Comparison of ENCODE assay signal across 24 cellular contexts in genomic region chr20:58682656-58683055, GRCh38. TPM values are rescaled to one million over a fixed set of nuclear protein-coding genes. Genes with fewer than 3 reads are reported as not detected.
DNase-seq lines count a peak whose midpoint lies in the region; ATAC-seq and TF ChIP-seq lines count a peak whose summit lies in the region.
"Had no signal": no experiment of that assay in that cellular context is flagged by ENCODE, and none has a peak within 500 bp of the region (broad histone marks: within the 10 kb centered on the region; RNA-seq: fewer than 3 reads in every experiment).

No MANE protein-coding gene starts in this region.

- no peak overlapping the region for H3K4me3 ChIP-seq in astrocyte of the spinal cord (ENCODE audit: low read depth, low read length)
- no peak overlapping the region for H3K4me3 ChIP-seq in kidney epithelial cell (ENCODE audit: low read depth, low read length)
- H3K4me3 ChIP-seq: HAP-1, left lung, SJSA1, thoracic aorta had no signal

- DNase-seq in EL (peak; percentile 35), NCI-H460 (ENCODE audit: extremely low read depth, low read depth) (peak; percentile 38), astrocyte of the spinal cord (ENCODE audit: low read depth, low spot score) (peak; percentile 27), kidney epithelial cell (ENCODE audit: low read depth) (peak; percentile 18), COR-L47 (lab: John Stamatoyannopoulos, UW) (no peak), superior temporal gyrus (ENCODE audit: extremely low spot score) (no peak)
- no peak for DNase-seq in stimulated activated naive CD8-positive, alpha-beta T cell treated with anti-CD3 and anti-CD28 coated beads, Interleukin-15, Interleukin-2, amounts not matched to agents 100 U/mL and 50 U/mL, for 24 hours
- DNase-seq: activated CD4-positive, alpha-beta memory T cell treated with anti-CD3 and anti-CD28 coated beads, Interleukin-2, amount 10 ng/mL, durations not matched to agents 7 days and 5 days; activated naive CD4-positive, alpha-beta T cell; activated T-cell treated with anti-CD3 and anti-CD28 coated beads, Interleukin-2, amount 50 U/mL, for 1 hour; amniotic stem cell; CD4-positive, alpha-beta memory T cell; DMS79 treated with DMSO at 0.1 percent for 48 hours; Karpas-422; left lung; midbrain; NCI-H1105; NCI-H524; posterior cingulate gyrus; T-helper 2 cell had no signal

- H3K36me3 ChIP-seq in kidney epithelial cell (ENCODE audit: control insufficient read depth, insufficient read depth, low read length), result no peaks in the 10 kb centered on the region
- H3K36me3 ChIP-seq: thoracic aorta had no signal

- ATAC-seq in stimulated activated naive CD8-positive, alpha-beta T cell treated with anti-CD3 and anti-CD28 coated beads, Interleukin-15, Interleukin-2, amounts not matched to agents 100 U/mL and 50 U/mL, for 24 hours, result no peak
- ATAC-seq: left lung; stimulated activated effector memory CD8-positive, alpha-beta T cell treated with anti-CD3 and anti-CD28 coated beads, Interleukin-12 subunit alpha, Interleukin-12 subunit beta, amount 100 ng/mL, for 72 hours had no signal

- TF ChIP-seq CTCF in astrocyte of the spinal cord (IDR thresholded peaks at IDR 0.05; ENCODE audit: low read depth, low read length) (no peak), kidney epithelial cell (IDR thresholded peaks at IDR 0.05; ENCODE audit: insufficient read depth, low read length, poor library complexity, severe bottlenecking) (no peak)

- no peaks in the 10 kb centered on the region for H3K27me3 ChIP-seq in kidney epithelial cell (ENCODE audit: control insufficient read depth, insufficient read depth, low read length)
- H3K27me3 ChIP-seq: left lung, SJSA1 had no signal

- in situ Hi-C loops in astrocyte of the spinal cord (cut with HindIII; ENCODE audit: low sequenced_read_pairs), result no loop called here

RNA-seq across cellular contexts. Expression of gene NPEPL1, which starts 9.9 kb away (rescaled TPM):
- 17.7 and 20.9 TPM in 2 replicates for total RNA-seq in NCI-H460 (2014; rRNA removed; shearing (Covaris generic))
- polyA plus RNA-seq in NCI-H460 (2014; cell fraction: nucleus; rRNA removed), result 129 and 157 TPM in 2 replicates
- 29.7 and 30.1 TPM in 2 replicates for total RNA-seq in kidney epithelial cell

RNA-seq across cellular contexts. Expression of gene STX16, which starts 31.6 kb away (rescaled TPM):
- 20.5 and 24.3 TPM in 2 replicates for total RNA-seq in NCI-H460 (2014; rRNA removed; shearing (Covaris generic))
- polyA plus RNA-seq in NCI-H460 (2014; cell fraction: nucleus; rRNA removed), result 22.8 and 31.3 TPM in 2 replicates
- total RNA-seq in kidney epithelial cell, result 38.3 and 53.6 TPM in 2 replicates

Comparison
In these comparisons a context has a peak if more than half of its experiments do, and no peak if none do; other contexts are left out.
1. DNase-seq: peak in EL (single experiment), NCI-H460 (single experiment), astrocyte of the spinal cord (single experiment) and kidney epithelial cell (single experiment); none in COR-L47 (single experiment), superior temporal gyrus (single experiment) and stimulated activated naive CD8-positive, alpha-beta T cell treated with anti-CD3 and anti-CD28 coated beads, Interleukin-15, Interleukin-2, amounts not matched to agents 100 U/mL and 50 U/mL, for 24 hours (single experiment).